8 cellular contexts compared by ENCODE assay signal in the genomic region with DNA sequence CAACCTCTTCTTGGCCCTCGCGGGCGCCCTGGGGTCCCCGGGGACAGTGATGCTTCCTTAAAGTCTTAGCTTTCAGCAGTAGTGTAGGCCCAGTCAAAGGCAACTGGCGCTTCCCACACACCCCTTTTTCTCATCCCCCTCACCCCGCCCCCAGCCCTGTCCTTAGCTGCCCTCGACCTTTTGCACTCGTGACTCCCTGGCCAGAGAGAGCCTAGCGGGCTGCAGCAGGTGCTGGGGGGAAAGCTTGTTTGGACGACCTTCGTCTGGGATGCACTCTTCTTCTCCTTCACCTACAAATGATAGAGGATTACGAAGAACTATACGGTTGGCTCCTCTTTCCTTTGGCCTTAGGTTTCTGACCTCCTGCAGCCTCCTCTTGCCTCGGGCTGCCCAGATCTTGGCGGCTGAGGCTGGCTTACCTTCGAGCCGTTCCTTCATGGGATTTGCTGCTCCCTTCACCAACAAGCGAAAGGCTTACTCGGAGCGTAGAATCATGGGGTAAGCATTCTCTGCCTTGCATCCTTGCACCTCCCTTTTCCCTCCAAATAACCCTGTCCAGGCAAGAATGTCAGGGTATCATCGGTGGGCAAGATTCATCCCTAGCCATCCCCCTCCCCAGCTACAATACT. TPM values are rescaled to one million over a fixed set of nuclear protein-coding genes. Genes with fewer than 3 reads are reported as not detected.
A peak's percentile ranks its signal among the peaks of the same experiment; 100 is the strongest.
DNase-seq lines count a peak whose midpoint lies in the region; ATAC-seq and TF ChIP-seq lines count a peak whose summit lies in the region.

No MANE protein-coding gene starts in this region.

- TF ChIP-seq CTCF in CD8-positive, alpha-beta T cell (IDR thresholded peaks at IDR 0.05): no peak
- no peak for TF ChIP-seq CTCF in esophagus muscularis mucosa (IDR thresholded peaks at IDR 0.05)
- no peak for TF ChIP-seq CTCF in neural crest cell (conservative IDR thresholded peaks at IDR 0.05)

- H3K79me2 ChIP-seq in GM23248 (ENCODE audit: insufficient read depth): no peaks in the 10 kb centered on the region

- H3K4me1 ChIP-seq in CD8-positive, alpha-beta T cell (ENCODE audit: insufficient read depth, low read length): peaks cover 12% of the 10 kb centered on the region
- H3K4me1 ChIP-seq in GM23248 (ENCODE audit: insufficient read depth) (no peaks in the 10 kb centered on the region), esophagus muscularis mucosa (peaks cover 33 to 47% (median 36%) of the 10 kb centered on the region in 4 donors)

- CTCF ChIA-PET in CD8-positive, alpha-beta T cell (lab: Charles Lee): interaction anchor here (0.8 to 3.2 kb wide), 10 partner anchors 10 to 241 kb away, joined by 3 to 16 read pairs (median 4); a partner anchor contains a TSS

- no peaks in the 10 kb centered on the region for H3K9me2 ChIP-seq in GM23248 (ENCODE audit: insufficient read depth)

- H3K4me1 Mint-ChIP-seq in CD8-positive, alpha-beta T cell (ENCODE audit: low read depth): peaks cover 20% of the 10 kb centered on the region
- H3K4me1 Mint-ChIP-seq in neural crest cell: peaks cover 16% of the 10 kb centered on the region

- H2AFZ ChIP-seq in GM23248: peak overlapping the region; percentile 90

- H3K36me3 ChIP-seq in CD8-positive, alpha-beta T cell (ENCODE audit: insufficient read depth, low read length): no peaks in the 10 kb centered on the region
- H3K36me3 ChIP-seq in GM23248 (ENCODE audit: low read depth): peaks cover 11% of the 10 kb centered on the region
- H3K36me3 ChIP-seq in esophagus muscularis mucosa: peaks cover 0 to 38% (median 31%) of the 10 kb centered on the region in 4 donors

- H3F3A ChIP-seq in GM23248 (ENCODE audit: insufficient read depth): peaks cover 40% of the 10 kb centered on the region

- H3K4me3 ChIP-seq in CD8-positive, alpha-beta T cell (ENCODE audit: low read depth, low read length): peak overlapping the region; percentile 89
- H3K4me3 ChIP-seq in GM23248 (peak overlapping the region; percentile 86), esophagus muscularis mucosa (peak overlapping the region; percentile 67 to 88 (median 78))

- peak overlapping the region; percentile 28 for H3K27ac Mint-ChIP-seq in CD8-positive, alpha-beta T cell
- H3K27ac Mint-ChIP-seq in neural crest cell (ENCODE audit: unreplicated experiment): no peak overlapping the region

- no peak for ATAC-seq in CD8-positive, alpha-beta T cell
- no peak for ATAC-seq in GM18520 (IDR thresholded peaks at IDR 0.05; ENCODE audit: unreplicated experiment)

- H4K20me1 ChIP-seq in GM23248 (ENCODE audit: insufficient read depth): no peaks in the 10 kb centered on the region

- TF ChIP-seq POLR2A in esophagus muscularis mucosa (IDR thresholded peaks at IDR 0.05; ENCODE audit: low read depth): no peak

- in situ Hi-C loops in GM23248 (cut with MboI): no loop called here

- H3K27ac ChIP-seq in CD8-positive, alpha-beta T cell (ENCODE audit: low read depth, low read length): peak overlapping the region; percentile 95
- H3K27ac ChIP-seq in GM23248: peak overlapping the region; percentile 83; the same call in 1 of the 2 replicates
- peak overlapping the region; percentile 95 to 98 (median 98) for H3K27ac ChIP-seq in esophagus muscularis mucosa (replicated peaks in 1 of 4)

- no peaks in the 10 kb centered on the region for H3K9me3 Mint-ChIP-seq in CD8-positive, alpha-beta T cell
- H3K9me3 Mint-ChIP-seq in neural crest cell: no peaks in the 10 kb centered on the region

- no peaks in the 10 kb centered on the region for H3K27me3 ChIP-seq in CD8-positive, alpha-beta T cell (ENCODE audit: insufficient read depth, low read length)
- H3K27me3 ChIP-seq in GM23248 (replicated peaks; ENCODE audit: insufficient read depth): no peaks in the 10 kb centered on the region
- H3K27me3 ChIP-seq in esophagus muscularis mucosa: no peaks in the 10 kb centered on the region

- 30 to 32% methylated on average over 20 to 21 of the region's 21 CpGs for WGBS in GM23248 (ENCODE audit: low coverage in 1 of 2, low lambda C conversion rate in 2 of 2, missing lambda C conversion rate in 2 of 2), 2 experiments
- 33% methylated on average over 19 of the region's 21 CpGs for WGBS in esophagus muscularis mucosa

- H3K36me3 Mint-ChIP-seq in CD8-positive, alpha-beta T cell: peaks cover 37% of the 10 kb centered on the region
- H3K36me3 Mint-ChIP-seq in neural crest cell (ENCODE audit: low read depth): peaks cover 9% of the 10 kb centered on the region

- TF ChIP-seq EP300 in esophagus muscularis mucosa (IDR thresholded peaks at IDR 0.05): no peak

- POLR2A ChIA-PET in CD8-positive, alpha-beta T cell (lab: Charles Lee): interaction anchor here (0.8 to 2.7 kb wide), 8 partner anchors 10 to 458 kb away, joined by 3 to 18 read pairs (median 4); a partner anchor contains a TSS

- H3K27me3 Mint-ChIP-seq in CD8-positive, alpha-beta T cell (ENCODE audit: low read depth): no peaks in the 10 kb centered on the region
- H3K27me3 Mint-ChIP-seq in neural crest cell (ENCODE audit: low read depth): no peaks in the 10 kb centered on the region

- peak overlapping the region; percentile 82 for H3K4me2 ChIP-seq in GM23248 (ENCODE audit: unreplicated experiment)

- intact Hi-C loops in CD8-positive, alpha-beta T cell (cut with DNase I, micrococcal nuclease): loop anchor here (1.0 to 2.0 kb wide), 6 partner anchors 43 to 201 kb away; a partner anchor contains a TSS
- intact Hi-C loops in esophagus muscularis mucosa (cut with DNase I): no loop called here

- H3K9ac ChIP-seq in GM23248: peak overlapping the region; percentile 85

- DNase-seq in CD8-positive, alpha-beta T cell: no peak
- peak; percentile 7 for DNase-seq in GM23248
- DNase-seq in RPMI8226: peak; percentile 40
- DNase-seq in esophagus muscularis mucosa (ENCODE audit: extremely low spot score): no peak
- no peak for DNase-seq in neural crest cell (ENCODE audit: low read depth, low spot score)
- DNase-seq in GM19238 (ENCODE audit: insufficient read length, low spot score): no peak
- DNase-seq in NCI-H1930 (lab: John Stamatoyannopoulos, UW): no peak

- H3K4me3 Mint-ChIP-seq in CD8-positive, alpha-beta T cell: peak overlapping the region; percentile 92
- peak overlapping the region; percentile 92 for H3K4me3 Mint-ChIP-seq in neural crest cell

- H3K9me3 ChIP-seq in CD8-positive, alpha-beta T cell (ENCODE audit: low read length): no peaks in the 10 kb centered on the region
- H3K9me3 ChIP-seq in GM23248 (ENCODE audit: low read depth) (no peaks in the 10 kb centered on the region), esophagus muscularis mucosa (no peaks in the 10 kb centered on the region)

RNA-seq across cellular contexts. Expression of a gene that starts 0.8 kb away (rescaled TPM):
- 10 to 100 TPM; 29.5 to 38.8 TPM for total RNA-seq in CD8-positive, alpha-beta T cell
- 8.2 and 10.3 TPM in 2 replicates for total RNA-seq in GM23248 (2014; rRNA removed; shearing (Covaris generic))
- polyA plus RNA-seq in GM23248 (2016; fragmentation: Nextera tagmentation; extraction: Ambion mirVana): 9.6 and 9.8 TPM in 2 replicates
- total RNA-seq in esophagus muscularis mucosa (10 to 100 TPM; 12.4 to 22.8 (median 15.7) TPM), neural crest cell (23.2 and 23.3 TPM in 2 replicates)

RNA-seq across cellular contexts. Expression of a gene that starts 9.4 kb away (rescaled TPM):
- 10 to 100 TPM; 27.7 to 29.9 TPM for total RNA-seq in CD8-positive, alpha-beta T cell
- 24.5 and 26.9 TPM in 2 replicates for total RNA-seq in GM23248 (2014; rRNA removed; shearing (Covaris generic))
- polyA plus RNA-seq in GM23248 (2016; fragmentation: Nextera tagmentation; extraction: Ambion mirVana): 61.5 and 61.7 TPM in 2 replicates
- 10 to 100 TPM; 13.8 to 31.5 (median 19.6) TPM for total RNA-seq in esophagus muscularis mucosa
- 61.4 and 68.0 TPM in 2 replicates for total RNA-seq in neural crest cell

RNA-seq across cellular contexts. Expression of a gene that starts 32.6 kb away (rescaled TPM):
- 100 to 1,000 TPM; 154 to 159 TPM for total RNA-seq in CD8-positive, alpha-beta T cell
- 67.2 and 74.7 TPM in 2 replicates for total RNA-seq in GM23248 (2014; rRNA removed; shearing (Covaris generic))
- 76.2 and 77.8 TPM in 2 replicates for polyA plus RNA-seq in GM23248 (2016; fragmentation: Nextera tagmentation; extraction: Ambion mirVana)
- total RNA-seq in esophagus muscularis mucosa: 100 to 1,000 TPM in 3 of 4 donors, 10 to 100 TPM in 1; 91.8 to 155 (median 111) TPM
- 295 and 302 TPM in 2 replicates for total RNA-seq in neural crest cell

RNA-seq across cellular contexts. Expression of a gene that starts 37.7 kb away (rescaled TPM):
- not detected for total RNA-seq in CD8-positive, alpha-beta T cell
- not detected in 2 replicates for total RNA-seq in GM23248 (2014; rRNA removed; shearing (Covaris generic))
- not detected in 2 replicates for polyA plus RNA-seq in GM23248 (2016; fragmentation: Nextera tagmentation; extraction: Ambion mirVana)
- total RNA-seq in esophagus muscularis mucosa (not detected), neural crest cell (0.65 and 1.0 TPM in 2 replicates)

RNA-seq across cellular contexts. Expression of a gene that starts 43.4 kb away (rescaled TPM):
- total RNA-seq in CD8-positive, alpha-beta T cell: 1 to 10 TPM; 6.8 to 7.4 TPM
- total RNA-seq in GM23248 (2014; rRNA removed; shearing (Covaris generic)): 29.9 and 42.1 TPM in 2 replicates
- 40.1 and 40.4 TPM in 2 replicates for polyA plus RNA-seq in GM23248 (2016; fragmentation: Nextera tagmentation; extraction: Ambion mirVana)
- 10 to 100 TPM; 27.0 to 36.4 (median 30.9) TPM for total RNA-seq in esophagus muscularis mucosa
- total RNA-seq in neural crest cell: 71.8 and 75.7 TPM in 2 replicates

Comparison
In these comparisons a context has a peak if more than half of its experiments do, and no peak if none do; other contexts are left out.
1. DNase-seq: peak in GM23248 (single experiment) and RPMI8226 (single experiment); none in CD8-positive, alpha-beta T cell (0 of 7), esophagus muscularis mucosa (single experiment), neural crest cell (single experiment), GM19238 (single experiment) and NCI-H1930 (0 of 2).
2. Peak in every context shown above with its lines, with median percentiles within 50 percentile points of each other: H3K27ac ChIP-seq and H3K4me3 ChIP-seq.